In the genomic region with DNA sequence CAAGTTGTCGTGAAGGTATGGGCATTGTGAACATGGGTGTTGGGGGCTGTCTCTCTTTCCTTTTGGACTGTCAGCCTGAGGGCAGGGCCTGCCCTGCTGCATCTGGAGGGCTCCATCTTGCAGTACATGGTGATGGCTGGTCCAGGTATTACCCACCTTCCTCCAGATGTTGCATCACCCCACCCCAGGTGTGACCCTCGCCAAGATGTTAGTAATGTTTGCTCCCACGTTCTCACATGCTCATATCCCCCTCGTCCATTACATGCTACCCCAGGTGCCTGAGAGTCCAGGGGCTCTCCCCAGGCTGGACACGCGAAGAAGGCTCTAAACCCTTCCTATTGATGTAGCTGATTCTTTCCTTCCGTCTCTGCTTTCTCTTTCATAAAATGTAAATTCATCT, we compare ENCODE assay signal across 21 cellular contexts.
DNase-seq lines count a peak whose midpoint lies in the region; ATAC-seq and TF ChIP-seq lines count a peak whose summit lies in the region.
"Had no signal": no experiment of that assay in that cellular context is flagged by ENCODE, and none has a peak within 500 bp of the region (broad histone marks: within the 10 kb centered on the region; RNA-seq: fewer than 3 reads in every experiment).

No MANE protein-coding gene starts in this region.

- no peak for ATAC-seq in RWPE2 (ENCODE audit: low read depth)
- no peak for ATAC-seq in central memory CD8-positive, alpha-beta T cell (replicated peaks; ENCODE audit: extremely low read depth, poor library complexity, severe bottlenecking)

- H3K36me3 Mint-ChIP-seq in central memory CD8-positive, alpha-beta T cell (ENCODE audit: insufficient read depth), result peaks cover 71% of the 10 kb centered on the region
- H3K36me3 Mint-ChIP-seq in nephron progenitor cell (ENCODE audit: low read depth), result peaks cover 13% of the 10 kb centered on the region

- H3K36me3 ChIP-seq in RWPE2 (ENCODE audit: low read depth), result no peaks in the 10 kb centered on the region
- H3K36me3 ChIP-seq: ascending aorta, transverse colon had no signal

- peak; percentile 57 for DNase-seq in activated effector memory CD4-positive, alpha-beta T cell treated with anti-CD3 and anti-CD28 coated beads, Interleukin-2, amount 50 U/mL, for 16 hours
- DNase-seq in activated effector memory CD4-positive, alpha-beta T cell treated with Interleukin-2 at 50 U/mL for 16 hours, result no peak
- DNase-seq in RWPE2 (ENCODE audit: low spot score), result peak; percentile 10
- no peak for DNase-seq in central memory CD8-positive, alpha-beta T cell (ENCODE audit: low spot score in 2 of 2)
- DNase-seq in nephron progenitor cell, result no peak
- no peak for DNase-seq in T-helper 2 cell
- DNase-seq in NCI-H446 treated with DMSO at 0.1 percent for 48 hours (lab: John Stamatoyannopoulos, UW), result no peak
- DNase-seq in nucleus accumbens (lab: John Stamatoyannopoulos, UW), result no peak
- DNase-seq: activated CD4-positive, alpha-beta T cell treated with anti-CD3 and anti-CD28 coated beads, Interleukin-2, amount 10 ng/mL, durations not matched to agents 24 days and 14 days; mesendoderm; NCI-H1417 treated with DMSO at 0.1 percent for 48 hours; NCI-H774; PC-3; retina; SK-N-SH; stimulated activated CD4-positive, alpha-beta T cell treated with anti-CD3 and anti-CD28 coated beads, Interleukin-15, amount 100 ng/mL, for 24 hours; stimulated activated naive CD4-positive, alpha-beta T cell; transverse colon had no signal

- H3K4me1 ChIP-seq in RWPE2 (ENCODE audit: insufficient read depth, poor library complexity, severe bottlenecking), result peaks cover 4% of the 10 kb centered on the region
- H3K4me1 ChIP-seq: ascending aorta, transverse colon had no signal

- H3K4me3 ChIP-seq in RWPE2 (ENCODE audit: severe bottlenecking), result no peak overlapping the region
- H3K4me3 ChIP-seq: ascending aorta, hepatocyte, transverse colon had no signal

- no peaks in the 10 kb centered on the region for H3K9me3 Mint-ChIP-seq in central memory CD8-positive, alpha-beta T cell
- H3K9me3 Mint-ChIP-seq in nephron progenitor cell, result peaks cover 14% of the 10 kb centered on the region

- no peak overlapping the region for H3K27ac ChIP-seq in RWPE2 (ENCODE audit: poor library complexity, severe bottlenecking)
- H3K27ac ChIP-seq: ascending aorta, C4-2B, hepatocyte had no signal

- H3K4me3 Mint-ChIP-seq in central memory CD8-positive, alpha-beta T cell, result peak overlapping the region; percentile 54
- H3K4me3 Mint-ChIP-seq in nephron progenitor cell, result no peak overlapping the region
- H3K4me3 Mint-ChIP-seq: activated CD4-positive, alpha-beta T cell treated with anti-CD3 and anti-CD28 coated beads, Interleukin-2, amount 10 ng/mL, durations not matched to agents 24 days and 14 days had no signal

- peaks cover 89% of the 10 kb centered on the region for H3K4me1 Mint-ChIP-seq in central memory CD8-positive, alpha-beta T cell
- peaks cover 34% of the 10 kb centered on the region for H3K4me1 Mint-ChIP-seq in nephron progenitor cell

- peak overlapping the region; percentile 74 for H3K27ac Mint-ChIP-seq in central memory CD8-positive, alpha-beta T cell (ENCODE audit: low read depth)
- H3K27ac Mint-ChIP-seq in nephron progenitor cell, result peak overlapping the region; percentile 44

- no peaks in the 10 kb centered on the region for H3K27me3 Mint-ChIP-seq in central memory CD8-positive, alpha-beta T cell
- no peaks in the 10 kb centered on the region for H3K27me3 Mint-ChIP-seq in nephron progenitor cell (ENCODE audit: low read depth, poor library complexity)
- H3K27me3 Mint-ChIP-seq: activated CD4-positive, alpha-beta T cell treated with anti-CD3 and anti-CD28 coated beads, Interleukin-2, amount 10 ng/mL, durations not matched to agents 24 days and 14 days had no signal

- TF ChIP-seq CTCF in RWPE2 (IDR thresholded peaks at IDR 0.05; ENCODE audit: poor library complexity, severe bottlenecking) (no peak), nephron progenitor cell (IDR thresholded peaks at IDR 0.05) (no peak)

- H3K27me3 ChIP-seq in RWPE2 (ENCODE audit: insufficient read depth, poor library complexity, severe bottlenecking), result peaks cover 11% of the 10 kb centered on the region
- H3K27me3 ChIP-seq: ascending aorta, hepatocyte, transverse colon had no signal

- H3K9me3 ChIP-seq in RWPE2 (ENCODE audit: severe bottlenecking), result peaks cover 6% of the 10 kb centered on the region
- H3K9me3 ChIP-seq: SK-N-SH had no signal

Comparison
In these comparisons a context has a peak if more than half of its experiments do, and no peak if none do; other contexts are left out.
1. DNase-seq: peak in activated effector memory CD4-positive, alpha-beta T cell treated with anti-CD3 and anti-CD28 coated beads, Interleukin-2, amount 50 U/mL, for 16 hours (single experiment) and RWPE2 (single experiment); none in activated effector memory CD4-positive, alpha-beta T cell treated with Interleukin-2 at 50 U/mL for 16 hours (single experiment), central memory CD8-positive, alpha-beta T cell (0 of 2), nephron progenitor cell (single experiment), T-helper 2 cell (0 of 5), NCI-H446 treated with DMSO at 0.1 percent for 48 hours (single experiment) and nucleus accumbens (0 of 56).